19 cellular contexts compared by ENCODE assay signal in genomic region chr3:148223266-148223665, GRCh38.
DNase-seq lines count a peak whose midpoint lies in the region; ATAC-seq and TF ChIP-seq lines count a peak whose summit lies in the region.
"Had no signal": no experiment of that assay in that cellular context is flagged by ENCODE, and none has a peak within 500 bp of the region (broad histone marks: within the 10 kb centered on the region; RNA-seq: fewer than 3 reads in every experiment).

No MANE protein-coding gene starts in this region.

- H3K9me3 Mint-ChIP-seq in osteocyte (ENCODE audit: unreplicated experiment): no peaks in the 10 kb centered on the region

- H3K27ac Mint-ChIP-seq in osteocyte (ENCODE audit: unreplicated experiment): no peak overlapping the region

- no peak overlapping the region for H3K4me3 ChIP-seq in fibroblast of the aortic adventitia (ENCODE audit: low read depth, low read length)

- TF ChIP-seq CTCF in fibroblast of the aortic adventitia (IDR thresholded peaks at IDR 0.05; ENCODE audit: insufficient read depth, low read length): no peak
- no peak for TF ChIP-seq CTCF in osteocyte (IDR thresholded peaks at IDR 0.05)

- peaks cover 30% of the 10 kb centered on the region for H3K4me1 Mint-ChIP-seq in osteocyte (ENCODE audit: unreplicated experiment)

- no peaks in the 10 kb centered on the region for H3K27me3 Mint-ChIP-seq in osteocyte (ENCODE audit: unreplicated experiment)

- peak; percentile 57 for DNase-seq in AG08395 (ENCODE audit: low spot score)
- peak; percentile 33 for DNase-seq in GM04504 (ENCODE audit: low read depth)
- peak; percentile 60 for DNase-seq in astrocyte of the hippocampus (ENCODE audit: low read depth, low spot score)
- peak; percentile 18 for DNase-seq in fibroblast of the aortic adventitia (ENCODE audit: low read depth)
- DNase-seq in osteocyte (ENCODE audit: extremely low spot score, unreplicated experiment): no peak
- DNase-seq in stimulated activated CD4-positive, alpha-beta T cell treated with anti-CD3 and anti-CD28 coated beads, Interleukin-4, amount 100 ng/mL, for 1 hour: no peak
- DNase-seq: C1 segment of cervical spinal cord, DMS79, KBM-7, NCI-H1436 treated with DMSO at 0.1 percent for 48 hours, NCI-H2029, NCI-H345, NCI-H524 treated with DMSO at 0.1 percent for 48 hours, PC-3, RPMI8226, SHP77 treated with DMSO at 0.1 percent for 48 hours had no signal

- ATAC-seq in GM21390 (IDR thresholded peaks at IDR 0.05; ENCODE audit: unreplicated experiment) (no peak), GM21526 (IDR thresholded peaks at IDR 0.05; ENCODE audit: low FRiP score, unreplicated experiment) (no peak)
- ATAC-seq: HepG2, PC-3 had no signal

- H3K4me3 Mint-ChIP-seq in osteocyte (ENCODE audit: unreplicated experiment): no peak overlapping the region

- no peaks in the 10 kb centered on the region for H3K36me3 Mint-ChIP-seq in osteocyte (ENCODE audit: unreplicated experiment)

Comparison
In these comparisons a context has a peak if more than half of its experiments do, and no peak if none do; other contexts are left out.
1. DNase-seq: peak in AG08395 (single experiment), GM04504 (single experiment), astrocyte of the hippocampus (single experiment) and fibroblast of the aortic adventitia (single experiment); none in osteocyte (single experiment) and stimulated activated CD4-positive, alpha-beta T cell treated with anti-CD3 and anti-CD28 coated beads, Interleukin-4, amount 100 ng/mL, for 1 hour (single experiment).